12 cellular contexts compared by ENCODE assay signal in genomic region chr12:123223241-123223668, GRCh38. TPM values are rescaled to one million over a fixed set of nuclear protein-coding genes. Genes with fewer than 3 reads are reported as not detected.
DNase-seq lines count a peak whose midpoint lies in the region; ATAC-seq and TF ChIP-seq lines count a peak whose summit lies in the region.
"Had no signal": no experiment of that assay in that cellular context is flagged by ENCODE, and none has a peak within 500 bp of the region (broad histone marks: within the 10 kb centered on the region; RNA-seq: fewer than 3 reads in every experiment).

No MANE protein-coding gene starts in this region.

- H3K4me1 ChIP-seq in heart right ventricle: peaks cover 0 to 5% (median 0%) of the 10 kb centered on the region in 9 donors

- POLR2A ChIA-PET in GM10248 (lab: Yijun Ruan, JAX): interaction anchor here (0.6 to 2.3 kb wide), 3 partner anchors 10 to 412 kb away, joined by 4 to 41 read pairs (median 9); partner anchors contain the start of genes MPHOSPH9 and MTRFR

- H3K4me3 ChIP-seq in Jurkat, Clone E6-1 (ENCODE audit: low read length): peak overlapping the region; percentile 44
- no peak overlapping the region for H3K4me3 ChIP-seq in heart right ventricle

- CTCF ChIA-PET in GM10248 (lab: Yijun Ruan, JAX): interaction anchor here (0.7 to 3.5 kb wide), 8 partner anchors 9 to 358 kb away, joined by 3 to 21 read pairs (median 4); partner anchors contain the start of genes MPHOSPH9 and MTRFR

- WGBS in heart right ventricle, 2 donors: 93 to 96% methylated on average over 11 of the region's 11 CpGs

- DNase-seq in GM10248 (ENCODE audit: extremely low spot score) (peak; percentile 29), glomerular visceral epithelial cell (ENCODE audit: extremely low spot score) (no peak), heart right ventricle (no peak)
- DNase-seq in Jurkat, Clone E6-1 (ENCODE audit: low read depth, low spot score): peak; percentile 90
- peak; percentile 65 to 71 for DNase-seq in activated T-cell treated with anti-CD3 and anti-CD28 coated beads, Interleukin-2, amount 50 U/mL, for 72 hours
- peak; percentile 58 for DNase-seq in stimulated activated CD4-positive, alpha-beta T cell treated with anti-CD3 and anti-CD28 coated beads, Interleukin-1b, Interleukin-23, amount 100 ng/mL, for 48 hours
- DNase-seq: Calu3, MM.1S, naive B cell had no signal

- no peaks in the 10 kb centered on the region for H3K27me3 Mint-ChIP-seq in activated T-cell treated with anti-CD3 and anti-CD28 coated beads, Interleukin-2, amount 50 U/mL, for 72 hours (ENCODE audit: low read depth)
- H3K27me3 Mint-ChIP-seq: naive B cell had no signal

- peaks cover 64% of the 10 kb centered on the region for H3K4me1 Mint-ChIP-seq in activated T-cell treated with anti-CD3 and anti-CD28 coated beads, Interleukin-2, amount 50 U/mL, for 72 hours (ENCODE audit: low read depth)

- intact Hi-C loops in heart right ventricle (cut with DNase I): no loop called here

- peaks cover 0 to 87% (median 10%) of the 10 kb centered on the region in 9 donors for H3K36me3 ChIP-seq in heart right ventricle

- H3K9me3 ChIP-seq in heart right ventricle: no peaks in the 10 kb centered on the region

- peak overlapping the region; percentile 6 for H3K27ac Mint-ChIP-seq in activated T-cell treated with anti-CD3 and anti-CD28 coated beads, Interleukin-2, amount 50 U/mL, for 72 hours

- TF ChIP-seq CTCF in GM10248 (IDR thresholded peaks at IDR 0.05; ENCODE audit: control extremely low read depth, extremely low read depth, low read depth, missing control alignments) (no peak), heart right ventricle (IDR thresholded peaks at IDR 0.05) (no peak)

- H3K4me3 Mint-ChIP-seq in activated T-cell treated with anti-CD3 and anti-CD28 coated beads, Interleukin-2, amount 50 U/mL, for 72 hours: peak overlapping the region; percentile 67 to 78
- H3K4me3 Mint-ChIP-seq: naive B cell had no signal

- H3K27me3 ChIP-seq in heart right ventricle: no peaks in the 10 kb centered on the region

- no peaks in the 10 kb centered on the region for H3K9me3 Mint-ChIP-seq in activated T-cell treated with anti-CD3 and anti-CD28 coated beads, Interleukin-2, amount 50 U/mL, for 72 hours
- H3K9me3 Mint-ChIP-seq: naive B cell had no signal

- peaks cover 11 to 30% of the 10 kb centered on the region in 2 donors for H3K36me3 Mint-ChIP-seq in activated T-cell treated with anti-CD3 and anti-CD28 coated beads, Interleukin-2, amount 50 U/mL, for 72 hours (ENCODE audit: insufficient read depth in 2 of 2)

- peak; percentile 98 for ATAC-seq in activated T-cell treated with anti-CD3 and anti-CD28 coated beads, Interleukin-2, amount 50 U/mL, for 72 hours (replicated peaks in 1 of 2)
- ATAC-seq in GM18519 (IDR thresholded peaks at IDR 0.05; ENCODE audit: low FRiP score, unreplicated experiment) (no peak), GM19023 (IDR thresholded peaks at IDR 0.05; ENCODE audit: unreplicated experiment) (no peak), heart right ventricle (no peak)
- ATAC-seq: esophagus mucosa had no signal

- H3K27ac ChIP-seq in heart right ventricle: peak overlapping the region in 1 of 10 donors; percentile 55

RNA-seq across cellular contexts. Expression of gene MPHOSPH9, which starts 9.7 kb away (rescaled TPM):
- polyA plus RNA-seq in Jurkat, Clone E6-1 (2012; ENCODE audit: insufficient read depth, insufficient read length): 77.6 TPM
- total RNA-seq in activated T-cell treated with anti-CD3 and anti-CD28 coated beads, Interleukin-2, amount 50 U/mL, for 72 hours: 100 to 1,000 TPM; 104 to 121 TPM
- total RNA-seq in heart right ventricle: 10 to 100 TPM; 19.7 to 33.6 (median 27.1) TPM
- 10 to 100 TPM in 1 of 2 donors, 1 to 10 TPM in 1; 4.1 to 11.3 TPM for polyA plus RNA-seq in heart right ventricle

RNA-seq across cellular contexts. Expression of gene MTRFR, which starts 10.0 kb away (rescaled TPM):
- polyA plus RNA-seq in Jurkat, Clone E6-1 (2012; ENCODE audit: insufficient read depth, insufficient read length): 39.4 TPM
- 10 to 100 TPM; 34.0 to 36.6 TPM for total RNA-seq in activated T-cell treated with anti-CD3 and anti-CD28 coated beads, Interleukin-2, amount 50 U/mL, for 72 hours
- 10 to 100 TPM in 8 of 10 donors, 1 to 10 TPM in 2; 9.5 to 12.1 (median 10.8) TPM for total RNA-seq in heart right ventricle
- polyA plus RNA-seq in heart right ventricle: 10 to 100 TPM; 12.1 to 20.9 TPM

RNA-seq across cellular contexts. Expression of gene CDK2AP1, which starts 48.4 kb away (rescaled TPM):
- polyA plus RNA-seq in Jurkat, Clone E6-1 (2012; ENCODE audit: insufficient read depth, insufficient read length): 101 TPM
- 10 to 100 TPM; 37.8 to 40.0 TPM for total RNA-seq in activated T-cell treated with anti-CD3 and anti-CD28 coated beads, Interleukin-2, amount 50 U/mL, for 72 hours
- total RNA-seq in heart right ventricle: 10 to 100 TPM; 55.6 to 80.5 (median 63.4) TPM
- polyA plus RNA-seq in heart right ventricle: 100 to 1,000 TPM in 1 of 2 donors, 10 to 100 TPM in 1; 83.1 to 188 TPM

Comparison
In these comparisons a context has a peak if more than half of its experiments do, and no peak if none do; other contexts are left out.
1. DNase-seq: peak in GM10248 (single experiment), Jurkat, Clone E6-1 (single experiment), activated T-cell treated with anti-CD3 and anti-CD28 coated beads, Interleukin-2, amount 50 U/mL, for 72 hours (2 of 2) and stimulated activated CD4-positive, alpha-beta T cell treated with anti-CD3 and anti-CD28 coated beads, Interleukin-1b, Interleukin-23, amount 100 ng/mL, for 48 hours (single experiment); none in glomerular visceral epithelial cell (single experiment) and heart right ventricle (0 of 2).
2. ATAC-seq: peak in activated T-cell treated with anti-CD3 and anti-CD28 coated beads, Interleukin-2, amount 50 U/mL, for 72 hours (2 of 2); none in GM18519 (single experiment), GM19023 (single experiment) and heart right ventricle (0 of 8).